8 cellular contexts compared by ENCODE assay signal in the genomic region with DNA sequence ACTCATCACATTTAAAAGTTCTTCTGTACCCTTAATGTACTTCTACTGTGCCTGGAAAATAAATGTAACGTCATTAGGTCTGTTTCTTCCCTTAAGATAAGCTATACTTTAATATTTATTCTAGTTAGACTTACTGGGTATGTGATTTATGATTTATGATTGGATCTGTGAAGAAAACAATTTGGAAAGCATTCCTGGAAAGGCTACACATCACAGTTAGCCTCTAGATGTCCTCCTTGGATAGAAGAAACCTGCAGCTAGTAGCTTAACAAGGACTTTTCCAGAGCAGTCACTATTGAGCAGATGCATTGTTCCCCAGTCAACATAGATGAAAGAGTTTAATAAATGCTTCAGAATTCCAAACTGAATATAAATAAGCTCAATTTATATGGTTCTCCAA. TPM values are rescaled to one million over a fixed set of nuclear protein-coding genes. Genes with fewer than 3 reads are reported as not detected.
DNase-seq lines count a peak whose midpoint lies in the region; TF ChIP-seq lines count a peak whose summit lies in the region.

No MANE protein-coding gene starts in this region.

- H3K9ac ChIP-seq in mammary epithelial cell (ENCODE audit: insufficient read depth, low read length) = no peak overlapping the region

- no peak overlapping the region for H3K4me2 ChIP-seq in mammary epithelial cell (ENCODE audit: insufficient read depth, low read depth, low read length)

- H4K20me1 ChIP-seq in mammary epithelial cell (ENCODE audit: insufficient read depth, low read length) = no peaks in the 10 kb centered on the region

- peak; percentile 32 to 64 for TF ChIP-seq CTCF in mammary epithelial cell (conservative IDR thresholded peaks at IDR 0.05 in 1 of 2, IDR thresholded peaks at IDR 0.05 in 1 of 2; ENCODE audit: extremely low read depth in 1 of 2, insufficient read depth in 1 of 2, low read depth in 1 of 2, low read length in 2 of 2)
- peak in 1 of 2 experiments; percentile 16 for TF ChIP-seq CTCF in tibial artery (IDR thresholded peaks at IDR 0.05)

- H2AFZ ChIP-seq in mammary epithelial cell (ENCODE audit: low read depth, low read length) = no peak overlapping the region

- H3K4me1 ChIP-seq in mammary epithelial cell (ENCODE audit: insufficient read depth, low read length) (no peaks in the 10 kb centered on the region), tibial artery (no peaks in the 10 kb centered on the region)

- in situ Hi-C loops in mammary epithelial cell (cut with MboI; ENCODE audit: low sequenced_read_pairs in 2 of 2) = loop anchor here (5.0 to 25.0 kb wide), 3 partner anchors 113 to 361 kb away; a partner anchor contains a TSS

- CTCF ChIA-PET in mammary epithelial cell (lab: Charles Lee; ENCODE audit: low non-redundant PET) = interaction anchor here (0.5 to 0.7 kb wide), 5 partner anchors 18 to 563 kb away, joined by 3 to 8 read pairs (median 5); no protein-coding TSS in a partner anchor

- H3K79me2 ChIP-seq in mammary epithelial cell (ENCODE audit: insufficient read depth, low read length) = no peaks in the 10 kb centered on the region

- no peak overlapping the region for H3K4me3 ChIP-seq in mammary epithelial cell (replicated peaks in 1 of 3; ENCODE audit: insufficient read depth in 1 of 3, low read depth in 2 of 3, low read length in 3 of 3)
- no peak overlapping the region for H3K4me3 ChIP-seq in tibial artery

- H3K27me3 ChIP-seq in mammary epithelial cell (ENCODE audit: insufficient read depth, low read length) (no peaks in the 10 kb centered on the region), tibial artery (no peaks in the 10 kb centered on the region)

- no peak overlapping the region for H3K27ac ChIP-seq in mammary epithelial cell (ENCODE audit: insufficient read depth, low read depth, low read length)
- H3K27ac ChIP-seq in tibial artery = no peak overlapping the region

- DNase-seq in DMS 273 (lab: John Stamatoyannopoulos, UW; ENCODE audit: unreplicated experiment) (peak; percentile 57), LoVo (ENCODE audit: low spot score) (peak; percentile 35), mammary epithelial cell (peak; percentile 25), medulla oblongata (ENCODE audit: extremely low spot score) (peak; percentile 48), RPMI8226 (no peak), tibial artery (no peak), GM19240 (ENCODE audit: insufficient read length, low spot score) (no peak)
- DNase-seq in stimulated activated CD4-positive, alpha-beta T cell treated with anti-CD3 and anti-CD28 coated beads, Interleukin-4, amount 100 ng/mL, for 1 hour = no peak

- H3K9me3 ChIP-seq in mammary epithelial cell (replicated peaks; ENCODE audit: insufficient read depth, low read length) (no peaks in the 10 kb centered on the region), tibial artery (no peaks in the 10 kb centered on the region)

- dilution Hi-C loops in mammary epithelial cell (cut with HindIII; ENCODE audit: low sequenced_read_pairs) = no loop called here

- 0% methylated on average over 1 of the region's 1 CpG for WGBS in mammary epithelial cell (ENCODE audit: low coverage, missing lambda C conversion rate)

- no TSS peak for BruUV-seq in mammary epithelial cell (replicated peaks; lab: Mats Ljungman, UMichigan)

- intact Hi-C loops in mammary epithelial cell (cut with micrococcal nuclease) (loop anchor here (1.0 to 5.0 kb wide), 5 partner anchors 41 to 559 kb away; no protein-coding TSS in a partner anchor), tibial artery (cut with DNase I; ENCODE audit: low total_unique reads) (no loop called here)

- H3K36me3 ChIP-seq in mammary epithelial cell (ENCODE audit: insufficient read depth, low read length) (no peaks in the 10 kb centered on the region), tibial artery (no peaks in the 10 kb centered on the region)

RNA-seq across cellular contexts. Expression of a gene that starts 22.2 kb away (rescaled TPM):
- total RNA-seq in mammary epithelial cell = 100 to 1,000 TPM in 1 of 2 donors, 10 to 100 TPM in 1; 78.2 to 161 TPM
- polyA plus RNA-seq in mammary epithelial cell = 22.4 TPM
- polyA minus RNA-seq in mammary epithelial cell = 75.0 TPM

RNA-seq across cellular contexts. Expression of a gene that starts 41.9 kb away (rescaled TPM):
- total RNA-seq in mammary epithelial cell = 10 to 100 TPM; 22.3 to 40.3 TPM
- polyA plus RNA-seq in mammary epithelial cell = 18.2 TPM
- 24.5 TPM for polyA minus RNA-seq in mammary epithelial cell

Comparison
In these comparisons a context has a peak if more than half of its experiments do, and no peak if none do; other contexts are left out.
1. DNase-seq: peak in DMS 273 (single experiment), LoVo (single experiment), mammary epithelial cell (single experiment) and medulla oblongata (single experiment); none in stimulated activated CD4-positive, alpha-beta T cell treated with anti-CD3 and anti-CD28 coated beads, Interleukin-4, amount 100 ng/mL, for 1 hour (single experiment), RPMI8226 (single experiment), tibial artery (0 of 2) and GM19240 (single experiment).